18 cellular contexts compared by ENCODE assay signal in the genomic region with DNA sequence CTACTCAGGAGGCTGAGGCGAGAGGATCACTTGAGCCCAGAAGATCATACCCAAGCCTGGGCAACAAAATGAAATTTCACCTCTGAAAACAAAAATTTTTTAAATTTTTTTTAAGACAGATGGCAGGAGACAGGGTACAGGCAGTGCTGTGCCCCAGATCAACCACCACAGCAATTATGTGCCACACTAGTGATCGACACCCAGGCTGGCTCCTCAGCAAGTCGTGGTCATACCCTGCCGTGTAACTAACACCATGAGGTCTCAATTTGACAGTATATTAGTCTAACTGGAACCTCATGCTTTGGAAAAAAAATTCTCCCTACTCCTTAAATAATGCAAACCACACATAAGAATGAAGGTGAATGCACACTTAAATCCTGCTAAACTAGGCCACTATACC. TPM values are rescaled to one million over a fixed set of nuclear protein-coding genes. Genes with fewer than 3 reads are reported as not detected.
DNase-seq lines count a peak whose midpoint lies in the region; ATAC-seq and TF ChIP-seq lines count a peak whose summit lies in the region.
"Had no signal": no experiment of that assay in that cellular context is flagged by ENCODE, and none has a peak within 500 bp of the region (broad histone marks: within the 10 kb centered on the region; RNA-seq: fewer than 3 reads in every experiment).

No MANE protein-coding gene starts in this region.

- no peaks in the 10 kb centered on the region for H3K9me3 ChIP-seq in adipocyte (ENCODE audit: control insufficient read depth, low read length)
- no peaks in the 10 kb centered on the region for H3K9me3 ChIP-seq in right lobe of liver
- H3K9me3 ChIP-seq: adrenal gland, ovary, SJSA1 had no signal

- DNase-seq in activated CD4-positive, alpha-beta T cell treated with anti-CD3 and anti-CD28 coated beads for 48 hours = peak; percentile 25
- no peak for DNase-seq in activated CD4-positive, alpha-beta T cell treated with anti-CD3 and anti-CD28 coated beads, Interleukin-2, amount 50 U/mL, for 4 hours
- DNase-seq in HFFc6 (no peak), adipocyte (ENCODE audit: low read depth) (no peak), NCI-H1694 treated with DMSO at 0.1 percent for 48 hours (lab: John Stamatoyannopoulos, UW) (no peak), HuH-7 (ENCODE audit: low spot score) (no peak), right lobe of liver (no peak)
- DNase-seq: adrenal gland, DMS79 treated with DMSO at 0.1 percent for 48 hours, left colon, MM.1S, NCI-H187, NCI-H510A treated with DMSO at 0.1 percent for 48 hours, ovary, trophoblast cell had no signal

- no peaks in the 10 kb centered on the region for H3K9me3 Mint-ChIP-seq in HFFc6

- H3K36me3 ChIP-seq in adipocyte (ENCODE audit: control insufficient read depth, insufficient read depth, low read length, severe bottlenecking) (peaks cover 82% of the 10 kb centered on the region), right lobe of liver (peaks cover 11 to 93% (median 60%) of the 10 kb centered on the region in 4 donors)
- H3K36me3 ChIP-seq: ovary had no signal

- peak overlapping the region; percentile 13; the same call in 1 of the 2 replicates for H3K27ac Mint-ChIP-seq in HFFc6

- H3K4me1 Mint-ChIP-seq in HFFc6 (ENCODE audit: low read depth) = peaks cover 14% of the 10 kb centered on the region

- ATAC-seq in right lobe of liver = no peak
- ATAC-seq: left colon had no signal

- H3K9ac ChIP-seq in adipocyte (ENCODE audit: low read length) = peak overlapping the region; percentile 1

- H3K4me1 ChIP-seq in adipocyte (ENCODE audit: control insufficient read depth, insufficient read depth, low read length) (no peaks in the 10 kb centered on the region), right lobe of liver (no peaks in the 10 kb centered on the region)
- H3K4me1 ChIP-seq: SJSA1 had no signal

- no peak overlapping the region for H3K4me3 Mint-ChIP-seq in HFFc6

- H3K27me3 ChIP-seq in adipocyte (replicated peaks; ENCODE audit: control insufficient read depth, insufficient read depth, low read length) = no peaks in the 10 kb centered on the region
- H3K27me3 ChIP-seq in right lobe of liver = no peaks in the 10 kb centered on the region
- H3K27me3 ChIP-seq: adrenal gland, ovary, SJSA1 had no signal

- H3K27ac ChIP-seq in skin epidermis (peak overlapping the region in 13 of 21 experiments; percentile 0 to 76 (median 38)), right lobe of liver (no peak overlapping the region)
- H3K27ac ChIP-seq: adrenal gland, C4-2B, ovary, SJSA1 had no signal

- peaks cover 23% of the 10 kb centered on the region for H3K36me3 Mint-ChIP-seq in HFFc6 (ENCODE audit: low read depth)

- intact Hi-C loops in right lobe of liver (cut with DNase I) = no loop called here

- 83% methylated on average over 1 of the region's 4 CpGs for WGBS in right lobe of liver (ENCODE audit: insufficient coverage, low coverage, low lambda C conversion rate, missing lambda C conversion rate)

- TF ChIP-seq POLR2A in right lobe of liver (IDR thresholded peaks at IDR 0.05) = no peak

- TF ChIP-seq CTCF in HFFc6 (IDR thresholded peaks at IDR 0.05) = no peak
- TF ChIP-seq CTCF in right lobe of liver (IDR thresholded peaks at IDR 0.05) = no peak

- no peaks in the 10 kb centered on the region for H3K27me3 Mint-ChIP-seq in HFFc6 (ENCODE audit: insufficient read depth)

- H3K4me3 ChIP-seq in adipocyte (ENCODE audit: low read length) (no peak overlapping the region), skin epidermis (no peak overlapping the region), right lobe of liver (no peak overlapping the region)
- H3K4me3 ChIP-seq: adrenal gland, ovary, SJSA1 had no signal

RNA-seq across cellular contexts. Expression of gene SF3A1, which starts 8.3 kb away (rescaled TPM):
- 100 to 1,000 TPM; 166 to 197 (median 181) TPM for total RNA-seq in HFFc6 (2021; fragmentation: NEBNext Ultra II Directional; extraction: Animal tissue kit (Norgen Biotek cat#: 25700))
- 10 to 100 TPM; 42.6 to 72.8 (median 66.5) TPM for total RNA-seq in right lobe of liver

RNA-seq across cellular contexts. Expression of gene CCDC157, which starts 8.4 kb away (rescaled TPM):
- total RNA-seq in HFFc6 (2021; fragmentation: NEBNext Ultra II Directional; extraction: Animal tissue kit (Norgen Biotek cat#: 25700)) = 1 to 10 TPM; 1.4 to 1.6 (median 1.5) TPM
- total RNA-seq in right lobe of liver = 1 to 10 TPM in 3 of 6 experiments, under 1 TPM in 3; 0.54 to 2.9 (median 0.86) TPM

RNA-seq across cellular contexts. Expression of gene TBC1D10A, which starts 21.7 kb away (rescaled TPM):
- 10 to 100 TPM; 15.6 to 20.6 (median 16.7) TPM for total RNA-seq in HFFc6 (2021; fragmentation: NEBNext Ultra II Directional; extraction: Animal tissue kit (Norgen Biotek cat#: 25700))
- 10 to 100 TPM in 3 of 6 experiments, 1 to 10 TPM in 3; 6.6 to 12.6 (median 10.0) TPM for total RNA-seq in right lobe of liver

RNA-seq across cellular contexts. Expression of gene RNF215, which starts 38.8 kb away (rescaled TPM):
- 10 to 100 TPM; 12.7 to 18.9 (median 15.3) TPM for total RNA-seq in HFFc6 (2021; fragmentation: NEBNext Ultra II Directional; extraction: Animal tissue kit (Norgen Biotek cat#: 25700))
- 10 to 100 TPM in 1 of 6 experiments, 1 to 10 TPM in 5; 6.2 to 10.0 (median 7.4) TPM for total RNA-seq in right lobe of liver

RNA-seq across cellular contexts. Expression of gene SEC14L2, which starts 48.4 kb away (rescaled TPM):
- total RNA-seq in HFFc6 (2021; fragmentation: NEBNext Ultra II Directional; extraction: Animal tissue kit (Norgen Biotek cat#: 25700)) = 10 to 100 TPM; 18.4 to 24.0 (median 22.8) TPM
- total RNA-seq in right lobe of liver = 100 to 1,000 TPM in 3 of 6 experiments, 10 to 100 TPM in 3; 42.7 to 240 (median 101) TPM

Comparison
In these comparisons a context has a peak if more than half of its experiments do, and no peak if none do; other contexts are left out.
1. H3K27ac ChIP-seq: peak in skin epidermis (13 of 21); none in right lobe of liver (0 of 3).